In genomic region chr11:75371930-75372876, GRCh38 we compare ENCODE assay signal across 13 cellular contexts. TPM values are rescaled to one million over a fixed set of nuclear protein-coding genes. Genes with fewer than 3 reads are reported as not detected.
DNase-seq lines count a peak whose midpoint lies in the region; ATAC-seq and TF ChIP-seq lines count a peak whose summit lies in the region.
"Had no signal": no experiment of that assay in that cellular context is flagged by ENCODE, and none has a peak within 500 bp of the region (broad histone marks: within the 10 kb centered on the region; RNA-seq: fewer than 3 reads in every experiment).

No MANE protein-coding gene starts in this region.

- H3K36me3 ChIP-seq in suprapubic skin, result no peaks in the 10 kb centered on the region

- no peak for TF ChIP-seq CTCF in suprapubic skin (IDR thresholded peaks at IDR 0.05)

- H3K27me3 ChIP-seq in suprapubic skin, result no peaks in the 10 kb centered on the region

- no peak overlapping the region for H3K4me3 Mint-ChIP-seq in activated naive CD8-positive, alpha-beta T cell treated with anti-CD3 and anti-CD28 coated beads, Interleukin-2, amount 50 U/mL, for 24 hours
- H3K4me3 Mint-ChIP-seq: activated naive CD4-positive, alpha-beta T cell treated with anti-CD3 and anti-CD28 coated beads, Interleukin-2, amount 50 U/mL, for 24 hours; naive B cell had no signal

- no peak for ATAC-seq in activated naive CD8-positive, alpha-beta T cell treated with anti-CD3 and anti-CD28 coated beads, Interleukin-2, amount 50 U/mL, for 24 hours

- TF ChIP-seq EP300 in suprapubic skin (IDR thresholded peaks at IDR 0.05), result no peak

- H3K4me3 ChIP-seq in suprapubic skin, result no peak overlapping the region

- DNase-seq in NCI-H510A treated with DMSO at 0.1 percent for 48 hours (lab: John Stamatoyannopoulos, UW), result peak; percentile 65
- DNase-seq in NCI-H510A (lab: John Stamatoyannopoulos, UW), result no peak
- DNase-seq in OCI-M1 (lab: John Stamatoyannopoulos, UW), result peak; percentile 69
- peak; percentile 51 for DNase-seq in iris pigment epithelial cell (ENCODE audit: low read depth)
- no peak for DNase-seq in suprapubic skin (ENCODE audit: low spot score in 2 of 2)
- no peak for DNase-seq in activated naive CD8-positive, alpha-beta T cell treated with anti-CD3 and anti-CD28 coated beads, Interleukin-2, amount 50 U/mL, for 24 hours
- no peak for DNase-seq in inferior parietal cortex (ENCODE audit: extremely low spot score)
- DNase-seq in activated CD4-positive, alpha-beta T cell treated with anti-CD3 and anti-CD28 coated beads for 1 hour, result no peak
- DNase-seq: ACHN, foreskin melanocyte, naive B cell, NCI-H2171 treated with DMSO at 0.1 percent for 48 hours had no signal

- no peaks in the 10 kb centered on the region for H3K9me3 Mint-ChIP-seq in activated naive CD8-positive, alpha-beta T cell treated with anti-CD3 and anti-CD28 coated beads, Interleukin-2, amount 50 U/mL, for 24 hours
- H3K9me3 Mint-ChIP-seq: activated naive CD4-positive, alpha-beta T cell treated with anti-CD3 and anti-CD28 coated beads, Interleukin-2, amount 50 U/mL, for 24 hours had no signal

- no peaks in the 10 kb centered on the region for H3K27me3 Mint-ChIP-seq in activated naive CD8-positive, alpha-beta T cell treated with anti-CD3 and anti-CD28 coated beads, Interleukin-2, amount 50 U/mL, for 24 hours
- H3K27me3 Mint-ChIP-seq: activated naive CD4-positive, alpha-beta T cell treated with anti-CD3 and anti-CD28 coated beads, Interleukin-2, amount 50 U/mL, for 24 hours had no signal

- peaks cover 19% of the 10 kb centered on the region for H3K4me1 ChIP-seq in suprapubic skin

- peak overlapping the region; percentile 74 for H3K27ac ChIP-seq in suprapubic skin

- no peak overlapping the region for H3K27ac Mint-ChIP-seq in activated naive CD8-positive, alpha-beta T cell treated with anti-CD3 and anti-CD28 coated beads, Interleukin-2, amount 50 U/mL, for 24 hours
- H3K27ac Mint-ChIP-seq: activated naive CD4-positive, alpha-beta T cell treated with anti-CD3 and anti-CD28 coated beads, Interleukin-2, amount 50 U/mL, for 24 hours had no signal

- no peak for TF ChIP-seq POLR2A in suprapubic skin (IDR thresholded peaks at IDR 0.05)

- H3K36me3 Mint-ChIP-seq in activated naive CD8-positive, alpha-beta T cell treated with anti-CD3 and anti-CD28 coated beads, Interleukin-2, amount 50 U/mL, for 24 hours (ENCODE audit: low read depth), result no peaks in the 10 kb centered on the region
- H3K36me3 Mint-ChIP-seq: activated naive CD4-positive, alpha-beta T cell treated with anti-CD3 and anti-CD28 coated beads, Interleukin-2, amount 50 U/mL, for 24 hours; naive B cell had no signal

- WGBS in suprapubic skin, result 41% methylated on average over 8 of the region's 8 CpGs

- peaks cover 18% of the 10 kb centered on the region for H3K4me1 Mint-ChIP-seq in activated naive CD8-positive, alpha-beta T cell treated with anti-CD3 and anti-CD28 coated beads, Interleukin-2, amount 50 U/mL, for 24 hours

- no peaks in the 10 kb centered on the region for H3K9me3 ChIP-seq in suprapubic skin

RNA-seq across cellular contexts. Expression of gene ARRB1, which starts 20.7 kb away (rescaled TPM):
- 10 to 100 TPM; 24.8 to 57.2 (median 38.4) TPM for total RNA-seq in suprapubic skin

RNA-seq across cellular contexts. Expression of gene RPS3, which starts 27.1 kb away (rescaled TPM):
- total RNA-seq in suprapubic skin, result 1,000 to 10,000 TPM in 3 of 4 donors, 100 to 1,000 TPM in 1; 851 to 2,162 (median 1,899) TPM

Comparison
In these comparisons a context has a peak if more than half of its experiments do, and no peak if none do; other contexts are left out.
1. DNase-seq: peak in NCI-H510A treated with DMSO at 0.1 percent for 48 hours (single experiment), OCI-M1 (single experiment) and iris pigment epithelial cell (single experiment); none in NCI-H510A (single experiment), suprapubic skin (0 of 2), activated naive CD8-positive, alpha-beta T cell treated with anti-CD3 and anti-CD28 coated beads, Interleukin-2, amount 50 U/mL, for 24 hours (single experiment), inferior parietal cortex (single experiment) and activated CD4-positive, alpha-beta T cell treated with anti-CD3 and anti-CD28 coated beads for 1 hour (single experiment).